In the genomic region with DNA sequence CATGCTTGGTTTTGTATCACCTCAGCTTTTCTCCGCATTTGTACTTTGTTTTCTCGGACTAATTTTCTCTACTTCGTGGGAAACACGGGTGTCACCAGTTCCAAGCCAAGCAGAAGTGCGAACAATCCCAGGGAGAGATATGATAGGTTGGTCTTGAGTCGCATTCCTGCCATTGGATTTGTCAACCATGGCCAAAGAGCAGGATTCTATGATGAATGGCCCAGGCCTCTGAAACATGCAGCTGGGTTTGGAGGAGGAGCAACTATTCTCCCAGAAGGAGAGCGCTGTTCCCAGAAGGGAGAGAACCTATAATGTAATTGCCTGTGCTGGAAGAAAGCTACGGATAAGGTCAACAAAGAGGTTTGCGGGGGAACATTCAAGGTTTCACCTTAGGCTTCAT, we compare ENCODE assay signal across 1 cellular context.
TF ChIP-seq lines count a peak whose summit lies in the region.

No MANE protein-coding gene starts in this region.

TF ChIP-seq in GM23338, 12 proteins besides CTCF, POLR2A, EP300 and RAD21 (continued from another document):
- TF ChIP-seq, protein P1, sequence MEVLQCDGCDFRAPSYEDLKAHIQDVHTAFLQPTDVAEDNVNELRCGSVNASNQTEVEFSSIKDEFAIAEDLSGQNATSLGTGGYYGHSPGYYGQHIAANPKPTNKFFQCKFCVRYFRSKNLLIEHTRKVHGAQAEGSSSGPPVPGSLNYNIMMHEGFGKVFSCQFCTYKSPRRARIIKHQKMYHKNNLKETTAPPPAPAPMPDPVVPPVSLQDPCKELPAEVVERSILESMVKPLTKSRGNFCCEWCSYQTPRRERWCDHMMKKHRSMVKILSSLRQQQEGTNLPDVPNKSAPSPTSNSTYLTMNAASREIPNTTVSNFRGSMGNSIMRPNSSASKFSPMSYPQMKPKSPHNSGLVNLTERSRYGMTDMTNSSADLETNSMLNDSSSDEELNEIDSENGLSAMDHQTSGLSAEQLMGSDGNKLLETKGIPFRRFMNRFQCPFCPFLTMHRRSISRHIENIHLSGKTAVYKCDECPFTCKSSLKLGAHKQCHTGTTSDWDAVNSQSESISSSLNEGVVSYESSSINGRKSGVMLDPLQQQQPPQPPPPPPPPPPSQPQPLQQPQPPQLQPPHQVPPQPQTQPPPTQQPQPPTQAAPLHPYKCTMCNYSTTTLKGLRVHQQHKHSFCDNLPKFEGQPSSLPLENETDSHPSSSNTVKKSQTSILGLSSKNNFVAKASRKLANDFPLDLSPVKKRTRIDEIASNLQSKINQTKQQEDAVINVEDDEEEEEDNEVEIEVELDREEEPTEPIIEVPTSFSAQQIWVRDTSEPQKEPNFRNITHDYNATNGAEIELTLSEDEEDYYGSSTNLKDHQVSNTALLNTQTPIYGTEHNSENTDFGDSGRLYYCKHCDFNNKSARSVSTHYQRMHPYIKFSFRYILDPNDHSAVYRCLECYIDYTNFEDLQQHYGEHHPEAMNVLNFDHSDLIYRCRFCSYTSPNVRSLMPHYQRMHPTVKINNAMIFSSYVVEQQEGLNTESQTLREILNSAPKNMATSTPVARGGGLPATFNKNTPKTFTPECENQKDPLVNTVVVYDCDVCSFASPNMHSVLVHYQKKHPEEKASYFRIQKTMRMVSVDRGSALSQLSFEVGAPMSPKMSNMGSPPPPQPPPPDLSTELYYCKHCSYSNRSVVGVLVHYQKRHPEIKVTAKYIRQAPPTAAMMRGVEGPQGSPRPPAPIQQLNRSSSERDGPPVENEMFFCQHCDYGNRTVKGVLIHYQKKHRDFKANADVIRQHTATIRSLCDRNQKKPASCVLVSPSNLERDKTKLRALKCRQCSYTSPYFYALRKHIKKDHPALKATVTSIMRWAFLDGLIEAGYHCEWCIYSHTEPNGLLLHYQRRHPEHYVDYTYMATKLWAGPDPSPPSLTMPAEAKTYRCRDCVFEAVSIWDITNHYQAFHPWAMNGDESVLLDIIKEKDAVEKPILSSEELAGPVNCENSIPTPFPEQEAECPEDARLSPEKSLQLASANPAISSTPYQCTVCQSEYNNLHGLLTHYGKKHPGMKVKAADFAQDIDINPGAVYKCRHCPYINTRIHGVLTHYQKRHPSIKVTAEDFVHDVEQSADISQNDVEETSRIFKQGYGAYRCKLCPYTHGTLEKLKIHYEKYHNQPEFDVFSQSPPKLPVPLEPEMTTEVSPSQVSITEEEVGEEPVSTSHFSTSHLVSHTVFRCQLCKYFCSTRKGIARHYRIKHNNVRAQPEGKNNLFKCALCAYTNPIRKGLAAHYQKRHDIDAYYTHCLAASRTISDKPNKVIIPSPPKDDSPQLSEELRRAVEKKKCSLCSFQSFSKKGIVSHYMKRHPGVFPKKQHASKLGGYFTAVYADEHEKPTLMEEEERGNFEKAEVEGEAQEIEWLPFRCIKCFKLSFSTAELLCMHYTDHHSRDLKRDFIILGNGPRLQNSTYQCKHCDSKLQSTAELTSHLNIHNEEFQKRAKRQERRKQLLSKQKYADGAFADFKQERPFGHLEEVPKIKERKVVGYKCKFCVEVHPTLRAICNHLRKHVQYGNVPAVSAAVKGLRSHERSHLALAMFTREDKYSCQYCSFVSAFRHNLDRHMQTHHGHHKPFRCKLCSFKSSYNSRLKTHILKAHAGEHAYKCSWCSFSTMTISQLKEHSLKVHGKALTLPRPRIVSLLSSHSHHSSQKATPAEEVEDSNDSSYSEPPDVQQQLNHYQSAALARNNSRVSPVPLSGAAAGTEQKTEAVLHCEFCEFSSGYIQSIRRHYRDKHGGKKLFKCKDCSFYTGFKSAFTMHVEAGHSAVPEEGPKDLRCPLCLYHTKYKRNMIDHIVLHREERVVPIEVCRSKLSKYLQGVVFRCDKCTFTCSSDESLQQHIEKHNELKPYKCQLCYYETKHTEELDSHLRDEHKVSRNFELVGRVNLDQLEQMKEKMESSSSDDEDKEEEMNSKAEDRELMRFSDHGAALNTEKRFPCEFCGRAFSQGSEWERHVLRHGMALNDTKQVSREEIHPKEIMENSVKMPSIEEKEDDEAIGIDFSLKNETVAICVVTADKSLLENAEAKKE (CRISPR knock-in tag; IDR thresholded peaks at IDR 0.05), result no peak
- TF ChIP-seq EZH2 (IDR thresholded peaks at IDR 0.05; ENCODE audit: low read depth, unreplicated experiment) (no peak), POLR2AphosphoS5 (IDR thresholded peaks at IDR 0.05; ENCODE audit: low read depth) (no peak), CREB1 (CRISPR knock-in tag; IDR thresholded peaks at IDR 0.05; ENCODE audit: low read depth) (no peak), ZNF331 (CRISPR knock-in tag; IDR thresholded peaks at IDR 0.05; ENCODE audit: low read depth) (no peak), JUNB (IDR thresholded peaks at IDR 0.05; ENCODE audit: unreplicated experiment) (no peak)
- TF ChIP-seq, protein P2, sequence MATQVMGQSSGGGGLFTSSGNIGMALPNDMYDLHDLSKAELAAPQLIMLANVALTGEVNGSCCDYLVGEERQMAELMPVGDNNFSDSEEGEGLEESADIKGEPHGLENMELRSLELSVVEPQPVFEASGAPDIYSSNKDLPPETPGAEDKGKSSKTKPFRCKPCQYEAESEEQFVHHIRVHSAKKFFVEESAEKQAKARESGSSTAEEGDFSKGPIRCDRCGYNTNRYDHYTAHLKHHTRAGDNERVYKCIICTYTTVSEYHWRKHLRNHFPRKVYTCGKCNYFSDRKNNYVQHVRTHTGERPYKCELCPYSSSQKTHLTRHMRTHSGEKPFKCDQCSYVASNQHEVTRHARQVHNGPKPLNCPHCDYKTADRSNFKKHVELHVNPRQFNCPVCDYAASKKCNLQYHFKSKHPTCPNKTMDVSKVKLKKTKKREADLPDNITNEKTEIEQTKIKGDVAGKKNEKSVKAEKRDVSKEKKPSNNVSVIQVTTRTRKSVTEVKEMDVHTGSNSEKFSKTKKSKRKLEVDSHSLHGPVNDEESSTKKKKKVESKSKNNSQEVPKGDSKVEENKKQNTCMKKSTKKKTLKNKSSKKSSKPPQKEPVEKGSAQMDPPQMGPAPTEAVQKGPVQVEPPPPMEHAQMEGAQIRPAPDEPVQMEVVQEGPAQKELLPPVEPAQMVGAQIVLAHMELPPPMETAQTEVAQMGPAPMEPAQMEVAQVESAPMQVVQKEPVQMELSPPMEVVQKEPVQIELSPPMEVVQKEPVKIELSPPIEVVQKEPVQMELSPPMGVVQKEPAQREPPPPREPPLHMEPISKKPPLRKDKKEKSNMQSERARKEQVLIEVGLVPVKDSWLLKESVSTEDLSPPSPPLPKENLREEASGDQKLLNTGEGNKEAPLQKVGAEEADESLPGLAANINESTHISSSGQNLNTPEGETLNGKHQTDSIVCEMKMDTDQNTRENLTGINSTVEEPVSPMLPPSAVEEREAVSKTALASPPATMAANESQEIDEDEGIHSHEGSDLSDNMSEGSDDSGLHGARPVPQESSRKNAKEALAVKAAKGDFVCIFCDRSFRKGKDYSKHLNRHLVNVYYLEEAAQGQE (IDR thresholded peaks at IDR 0.05; ENCODE audit: unreplicated experiment), result no peak
